ENCODE assay signal across 1 cellular context in the genomic region with DNA sequence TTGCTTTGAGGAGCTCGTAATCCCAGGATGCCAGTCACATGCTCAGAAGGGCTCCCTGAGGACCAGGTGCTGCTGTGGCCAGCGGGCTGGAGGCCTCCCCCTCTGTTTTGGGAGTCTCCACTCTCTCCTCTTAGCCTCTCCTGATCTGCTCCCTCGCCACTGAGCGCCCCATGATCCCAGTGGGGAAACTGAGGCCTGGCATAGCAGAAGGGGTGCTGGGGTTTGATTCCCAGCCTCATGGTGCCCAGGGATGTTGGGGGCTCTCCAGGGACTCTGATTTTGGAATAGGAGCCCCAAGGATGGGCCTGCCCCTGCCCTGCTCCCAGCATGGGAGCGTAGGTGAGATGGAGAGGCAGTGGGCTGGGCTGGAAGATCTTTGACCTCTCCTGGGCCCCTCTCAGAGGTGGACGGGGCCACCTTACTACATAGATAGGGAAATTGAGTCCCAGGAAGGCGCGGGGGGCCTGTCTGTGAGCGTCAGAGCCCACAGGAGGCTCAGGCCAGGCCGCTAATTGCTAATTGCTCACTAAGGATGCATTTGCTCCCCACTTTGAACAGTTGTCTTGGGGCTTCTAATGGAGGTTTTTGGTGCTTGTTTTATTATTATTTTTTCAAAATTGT.
TF ChIP-seq lines count a peak whose summit lies in the region.

No MANE protein-coding gene starts in this region.

TF ChIP-seq in H1, 55 proteins besides CTCF, POLR2A, EP300 and RAD21 (continued from another document):
- TF ChIP-seq, protein P1, sequence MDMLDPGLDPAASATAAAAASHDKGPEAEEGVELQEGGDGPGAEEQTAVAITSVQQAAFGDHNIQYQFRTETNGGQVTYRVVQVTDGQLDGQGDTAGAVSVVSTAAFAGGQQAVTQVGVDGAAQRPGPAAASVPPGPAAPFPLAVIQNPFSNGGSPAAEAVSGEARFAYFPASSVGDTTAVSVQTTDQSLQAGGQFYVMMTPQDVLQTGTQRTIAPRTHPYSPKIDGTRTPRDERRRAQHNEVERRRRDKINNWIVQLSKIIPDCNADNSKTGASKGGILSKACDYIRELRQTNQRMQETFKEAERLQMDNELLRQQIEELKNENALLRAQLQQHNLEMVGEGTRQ (IDR thresholded peaks at IDR 0.05; ENCODE audit: low read length) = no peak
- no peak for TF ChIP-seq RXRA (IDR thresholded peaks at IDR 0.05; ENCODE audit: insufficient read depth, low read depth, low read length)
- TF ChIP-seq, protein P2, sequence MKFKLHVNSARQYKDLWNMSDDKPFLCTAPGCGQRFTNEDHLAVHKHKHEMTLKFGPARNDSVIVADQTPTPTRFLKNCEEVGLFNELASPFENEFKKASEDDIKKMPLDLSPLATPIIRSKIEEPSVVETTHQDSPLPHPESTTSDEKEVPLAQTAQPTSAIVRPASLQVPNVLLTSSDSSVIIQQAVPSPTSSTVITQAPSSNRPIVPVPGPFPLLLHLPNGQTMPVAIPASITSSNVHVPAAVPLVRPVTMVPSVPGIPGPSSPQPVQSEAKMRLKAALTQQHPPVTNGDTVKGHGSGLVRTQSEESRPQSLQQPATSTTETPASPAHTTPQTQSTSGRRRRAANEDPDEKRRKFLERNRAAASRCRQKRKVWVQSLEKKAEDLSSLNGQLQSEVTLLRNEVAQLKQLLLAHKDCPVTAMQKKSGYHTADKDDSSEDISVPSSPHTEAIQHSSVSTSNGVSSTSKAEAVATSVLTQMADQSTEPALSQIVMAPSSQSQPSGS (IDR thresholded peaks at IDR 0.05; ENCODE audit: low read length) = no peak
- TF ChIP-seq EGR1 (IDR thresholded peaks at IDR 0.05; ENCODE audit: borderline replicate concordance, low read depth, low read length) = no peak
- TF ChIP-seq TAF7 (optimal IDR thresholded peaks at IDR 0.05; ENCODE audit: borderline replicate concordance, low read depth, low read length) = no peak
- no peak for TF ChIP-seq CBX5 (IDR thresholded peaks at IDR 0.05; ENCODE audit: low read depth, low read length)
- TF ChIP-seq, protein P3, sequence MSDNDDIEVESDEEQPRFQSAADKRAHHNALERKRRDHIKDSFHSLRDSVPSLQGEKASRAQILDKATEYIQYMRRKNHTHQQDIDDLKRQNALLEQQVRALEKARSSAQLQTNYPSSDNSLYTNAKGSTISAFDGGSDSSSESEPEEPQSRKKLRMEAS (IDR thresholded peaks at IDR 0.05) = no peak
- no peak for TF ChIP-seq MAFK (IDR thresholded peaks at IDR 0.05; ENCODE audit: low read depth, low read length)
- TF ChIP-seq GABPA (IDR thresholded peaks at IDR 0.05; ENCODE audit: borderline replicate concordance, insufficient read depth, low read length) = no peak
- TF ChIP-seq, protein P4, sequence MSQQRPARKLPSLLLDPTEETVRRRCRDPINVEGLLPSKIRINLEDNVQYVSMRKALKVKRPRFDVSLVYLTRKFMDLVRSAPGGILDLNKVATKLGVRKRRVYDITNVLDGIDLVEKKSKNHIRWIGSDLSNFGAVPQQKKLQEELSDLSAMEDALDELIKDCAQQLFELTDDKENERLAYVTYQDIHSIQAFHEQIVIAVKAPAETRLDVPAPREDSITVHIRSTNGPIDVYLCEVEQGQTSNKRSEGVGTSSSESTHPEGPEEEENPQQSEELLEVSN (IDR thresholded peaks at IDR 0.05) = no peak
- TF ChIP-seq SRF (IDR thresholded peaks at IDR 0.05; ENCODE audit: low read depth, low read length) = no peak
- TF ChIP-seq NANOG (IDR thresholded peaks at IDR 0.05; ENCODE audit: insufficient read depth, low read depth, low read length, poor library complexity, severe bottlenecking) = no peak
- no peak for TF ChIP-seq BRCA1 (IDR thresholded peaks at IDR 0.05; ENCODE audit: low read depth, low read length)
- TF ChIP-seq SP2 (IDR thresholded peaks at IDR 0.05; ENCODE audit: low read length) = no peak
- TF ChIP-seq RBBP5 (IDR thresholded peaks at IDR 0.05; ENCODE audit: borderline replicate concordance, low read depth, low read length) = no peak
